10 cellular contexts compared by ENCODE assay signal in the genomic region with DNA sequence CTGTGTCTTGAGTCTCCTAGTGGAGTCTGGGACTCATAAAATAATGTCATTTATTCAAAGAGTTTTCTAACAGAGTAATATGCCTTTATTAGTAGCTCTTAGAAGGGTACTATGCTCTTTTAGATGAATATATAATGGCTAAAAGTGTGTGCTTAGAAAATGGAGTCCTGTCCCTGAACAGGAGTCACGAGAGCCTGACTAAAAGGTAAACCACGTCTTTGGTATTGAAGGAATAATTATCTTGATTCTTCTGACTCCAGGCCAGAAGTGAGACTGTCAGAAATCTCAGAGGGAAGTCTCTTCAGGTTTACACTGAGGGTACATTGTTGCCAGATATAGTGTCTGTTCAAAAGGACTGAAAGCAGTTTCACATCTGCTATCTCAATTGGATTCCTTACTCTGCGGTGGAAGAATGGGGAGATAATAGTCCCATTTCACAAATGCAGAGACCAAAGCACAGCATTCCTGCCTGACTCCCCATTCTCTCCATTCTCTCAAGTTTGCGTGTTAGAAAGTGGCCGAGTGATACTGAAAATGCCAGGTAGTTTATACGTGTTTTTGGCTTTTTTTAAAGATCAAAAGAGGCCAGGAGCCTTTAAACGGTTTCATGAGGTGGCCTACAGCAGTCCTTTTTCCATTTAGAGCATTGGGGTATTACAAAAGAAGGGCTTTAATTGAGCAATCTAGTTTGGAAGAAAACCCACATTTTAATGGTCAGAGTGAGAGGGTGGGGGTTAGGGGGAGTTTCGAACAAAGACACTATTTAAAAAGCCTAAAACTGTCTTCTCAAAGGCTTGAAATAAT.
A peak's percentile ranks its signal among the peaks of the same experiment; 100 is the strongest.
DNase-seq lines count a peak whose midpoint lies in the region; ATAC-seq and TF ChIP-seq lines count a peak whose summit lies in the region.
"Had no signal": no experiment of that assay in that cellular context is flagged by ENCODE, and none has a peak within 500 bp of the region (broad histone marks: within the 10 kb centered on the region; RNA-seq: fewer than 3 reads in every experiment).

No MANE protein-coding gene starts in this region.

- H3K4me3 Mint-ChIP-seq in osteocyte (ENCODE audit: unreplicated experiment): no peak overlapping the region

- TF ChIP-seq CTCF in ascending aorta (IDR thresholded peaks at IDR 0.05): no peak
- no peak for TF ChIP-seq CTCF in left ventricle myocardium inferior (IDR thresholded peaks at IDR 0.05; ENCODE audit: borderline replicate concordance)
- no peak for TF ChIP-seq CTCF in osteocyte (IDR thresholded peaks at IDR 0.05)

- H3K9me3 ChIP-seq in ascending aorta (no peaks in the 10 kb centered on the region), left ventricle myocardium inferior (replicated peaks) (no peaks in the 10 kb centered on the region)

- DNase-seq in GM03348 (ENCODE audit: low spot score) (peak; percentile 63), ascending aorta (ENCODE audit: low spot score in 2 of 2) (no peak), left ventricle myocardium inferior (no peak), putamen (ENCODE audit: low spot score) (peak; percentile 39), osteocyte (ENCODE audit: extremely low spot score, unreplicated experiment) (no peak), 8988T (no peak)
- no peak for DNase-seq in activated naive CD4-positive, alpha-beta T cell treated with Interleukin-2 at 50 U/mL for 16 hours
- DNase-seq: DMS153, NCI-H524 treated with DMSO at 0.1 percent for 48 hours had no signal

- H3K27me3 Mint-ChIP-seq in osteocyte (ENCODE audit: unreplicated experiment): no peaks in the 10 kb centered on the region

- no peak overlapping the region for H3K27ac Mint-ChIP-seq in osteocyte (ENCODE audit: unreplicated experiment)

- H3K4me3 ChIP-seq in ascending aorta: no peak overlapping the region
- H3K4me3 ChIP-seq in left ventricle myocardium inferior: no peak overlapping the region

- H3K27ac ChIP-seq in ascending aorta: peak overlapping the region; percentile 75 to 83
- peak overlapping the region; percentile 78 for H3K27ac ChIP-seq in left ventricle myocardium inferior (replicated peaks)

- H3K4me1 Mint-ChIP-seq in osteocyte (ENCODE audit: unreplicated experiment): peaks cover 30% of the 10 kb centered on the region

- intact Hi-C loops in ascending aorta (cut with DNase I): loop anchor here (1.0 to 5.0 kb wide), 4 partner anchors 42 to 214 kb away; no protein-coding TSS in a partner anchor
- intact Hi-C loops in left ventricle myocardium inferior (cut with micrococcal nuclease): loop anchor here (2.0 kb wide), 1 partner anchor 70 kb away; no protein-coding TSS in a partner anchor

- H3K36me3 ChIP-seq in ascending aorta (peaks cover 0 to 22% of the 10 kb centered on the region in 2 donors), left ventricle myocardium inferior (peaks cover 52% of the 10 kb centered on the region)

- H3K27me3 ChIP-seq in ascending aorta: no peaks in the 10 kb centered on the region
- no peaks in the 10 kb centered on the region for H3K27me3 ChIP-seq in left ventricle myocardium inferior (ENCODE audit: low read depth)

- H3K9me3 Mint-ChIP-seq in osteocyte (ENCODE audit: unreplicated experiment): peaks cover 8% of the 10 kb centered on the region

- H3K4me1 ChIP-seq in ascending aorta (peaks cover 19 to 58% of the 10 kb centered on the region in 2 donors), left ventricle myocardium inferior (peaks cover 57% of the 10 kb centered on the region)

- ATAC-seq in HG02588 (IDR thresholded peaks at IDR 0.05; ENCODE audit: unreplicated experiment): no peak

- peaks cover 53% of the 10 kb centered on the region for H3K36me3 Mint-ChIP-seq in osteocyte (ENCODE audit: unreplicated experiment)

Comparison
In these comparisons a context has a peak if more than half of its experiments do, and no peak if none do; other contexts are left out.
1. DNase-seq: peak in GM03348 (single experiment) and putamen (single experiment); none in ascending aorta (0 of 2), left ventricle myocardium inferior (single experiment), osteocyte (single experiment), activated naive CD4-positive, alpha-beta T cell treated with Interleukin-2 at 50 U/mL for 16 hours (single experiment) and 8988T (single experiment).